ENCODE assay signal across 26 cellular contexts in genomic region chr6:145561095-145561820, GRCh38.
DNase-seq lines count a peak whose midpoint lies in the region; ATAC-seq, FAIRE-seq and TF ChIP-seq lines count a peak whose summit lies in the region.
"Had no signal": no experiment of that assay in that cellular context is flagged by ENCODE, and none has a peak within 500 bp of the region (broad histone marks: within the 10 kb centered on the region; RNA-seq: fewer than 3 reads in every experiment).

No MANE protein-coding gene starts in this region.

- H3F3A ChIP-seq in PC-3 (ENCODE audit: low read length, unreplicated experiment), result no peaks in the 10 kb centered on the region

- no peaks in the 10 kb centered on the region for H3K9me3 ChIP-seq in PC-3 (ENCODE audit: low read length)
- H3K9me3 ChIP-seq in ascending aorta, result no peaks in the 10 kb centered on the region
- H3K9me3 ChIP-seq: colonic mucosa, esophagus muscularis mucosa, prostate gland had no signal

- CTCF ChIA-PET in PC-3 (lab: Charles Lee), result no interaction called here

- intact Hi-C loops in PC-3 (cut with micrococcal nuclease), result no loop called here
- intact Hi-C loops in ascending aorta (cut with DNase I), result no loop called here
- intact Hi-C loops in posterior cingulate gyrus (cut with DNase I), result no loop called here

- no peaks in the 10 kb centered on the region for H3K9me2 ChIP-seq in PC-3 (replicated peaks; ENCODE audit: low read length)

- DNase-seq in DMS153 (lab: John Stamatoyannopoulos, UW), result peak; percentile 28
- no peak for DNase-seq in DMS153 treated with DMSO at 0.1 percent for 48 hours (lab: John Stamatoyannopoulos, UW; ENCODE audit: unreplicated experiment)
- peak; percentile 69 for DNase-seq in PC-3
- DNase-seq in globus pallidus (ENCODE audit: low spot score), result peak; percentile 75
- peak; percentile 47 for DNase-seq in urothelium cell line (ENCODE audit: low spot score)
- no peak for DNase-seq in ascending aorta (ENCODE audit: low spot score in 2 of 2)
- DNase-seq in posterior cingulate gyrus, result no peak
- DNase-seq in amniotic stem cell (lab: John Stamatoyannopoulos, UW), result no peak
- DNase-seq: activated naive CD4-positive, alpha-beta T cell treated with anti-CD3 and anti-CD28 coated beads, Interleukin-2, amount 10 ng/mL, durations not matched to agents 7 days and 5 days; CD4-positive, alpha-beta T cell; colonic mucosa; effector memory CD8-positive, alpha-beta T cell; left colon; NCI-H1105; NCI-H2029; NCI-H226; stimulated activated CD4-positive, alpha-beta T cell treated with anti-CD3 and anti-CD28 coated beads, Interleukin-15, amount 100 ng/mL, for 24 hours; stimulated activated naive B cell treated with anti-CD40 and anti-IgM and Interleukin-4, amounts not matched to agents 10 μg/mL and 1 μg/mL and 100 μg/mL, for 72 hours; T1000 had no signal

- no peaks in the 10 kb centered on the region for H3K79me2 ChIP-seq in PC-3 (ENCODE audit: low read length)
- H3K79me2 ChIP-seq: hepatocyte had no signal

- H3K4me1 ChIP-seq in PC-3 (ENCODE audit: insufficient read depth, low read length), result peaks cover 14% of the 10 kb centered on the region
- no peaks in the 10 kb centered on the region for H3K4me1 ChIP-seq in ascending aorta
- H3K4me1 ChIP-seq: colonic mucosa, prostate gland had no signal

- H2AFZ ChIP-seq in PC-3 (ENCODE audit: low read length), result peak overlapping the region; percentile 23; the same call in 1 of the 2 replicates
- H2AFZ ChIP-seq: hepatocyte had no signal

- H3K4me2 ChIP-seq in PC-3 (ENCODE audit: low read length), result peak overlapping the region; percentile 51
- H3K4me2 ChIP-seq: hepatocyte had no signal

- H3K27me3 ChIP-seq in PC-3 (ENCODE audit: low read length) (no peaks in the 10 kb centered on the region), ascending aorta (no peaks in the 10 kb centered on the region)
- H3K27me3 ChIP-seq: colonic mucosa, esophagus muscularis mucosa, hepatocyte had no signal

- POLR2A ChIA-PET in PC-3 (lab: Charles Lee; ENCODE audit: unreplicated experiment), result no interaction called here

- H3K36me3 ChIP-seq in PC-3 (ENCODE audit: low read depth, low read length), result no peaks in the 10 kb centered on the region
- H3K36me3 ChIP-seq in ascending aorta, result no peaks in the 10 kb centered on the region
- H3K36me3 ChIP-seq: colonic mucosa, esophagus muscularis mucosa, prostate gland had no signal

- no peak overlapping the region for H3K9ac ChIP-seq in PC-3 (ENCODE audit: low read length)

- BruUV-seq in PC-3 (replicated peaks; lab: Mats Ljungman, UMichigan), result no TSS peak

- no peaks in the 10 kb centered on the region for H4K20me1 ChIP-seq in PC-3 (ENCODE audit: low read length)

- H3K4me3 ChIP-seq in PC-3 (ENCODE audit: low read length) (no peak overlapping the region), ascending aorta (no peak overlapping the region)
- H3K4me3 ChIP-seq: colonic mucosa, esophagus muscularis mucosa, hepatocyte, prostate gland had no signal

- FAIRE-seq in urothelium cell line (lab: Jason Lieb, UNC), result no peak
- FAIRE-seq: G401.6, H1 had no signal

- TF ChIP-seq CTCF in PC-3 (conservative IDR thresholded peaks at IDR 0.05; ENCODE audit: low read depth, low read length) (no peak), ascending aorta (IDR thresholded peaks at IDR 0.05) (no peak)

- H3K27ac ChIP-seq in PC-3 (ENCODE audit: low read length), result peak overlapping the region; percentile 78
- H3K27ac ChIP-seq in ascending aorta, result no peak overlapping the region
- H3K27ac ChIP-seq: 22Rv1, colonic mucosa, esophagus muscularis mucosa, hepatocyte, prostate gland had no signal

- ATAC-seq in PC-3, result peak; percentile 98
- ATAC-seq: effector memory CD8-positive, alpha-beta T cell; left colon; stimulated activated naive B cell treated with anti-CD40 and anti-IgM and Interleukin-4, amounts not matched to agents 10 μg/mL and 1 μg/mL and 100 μg/mL, for 72 hours; WTC11 had no signal

Comparison
In these comparisons a context has a peak if more than half of its experiments do, and no peak if none do; other contexts are left out.
1. DNase-seq: peak in DMS153 (single experiment), PC-3 (single experiment), globus pallidus (single experiment) and urothelium cell line (single experiment); none in DMS153 treated with DMSO at 0.1 percent for 48 hours (single experiment), ascending aorta (0 of 2), posterior cingulate gyrus (0 of 10) and amniotic stem cell (single experiment).